21 cellular contexts compared by ENCODE assay signal in the genomic region with DNA sequence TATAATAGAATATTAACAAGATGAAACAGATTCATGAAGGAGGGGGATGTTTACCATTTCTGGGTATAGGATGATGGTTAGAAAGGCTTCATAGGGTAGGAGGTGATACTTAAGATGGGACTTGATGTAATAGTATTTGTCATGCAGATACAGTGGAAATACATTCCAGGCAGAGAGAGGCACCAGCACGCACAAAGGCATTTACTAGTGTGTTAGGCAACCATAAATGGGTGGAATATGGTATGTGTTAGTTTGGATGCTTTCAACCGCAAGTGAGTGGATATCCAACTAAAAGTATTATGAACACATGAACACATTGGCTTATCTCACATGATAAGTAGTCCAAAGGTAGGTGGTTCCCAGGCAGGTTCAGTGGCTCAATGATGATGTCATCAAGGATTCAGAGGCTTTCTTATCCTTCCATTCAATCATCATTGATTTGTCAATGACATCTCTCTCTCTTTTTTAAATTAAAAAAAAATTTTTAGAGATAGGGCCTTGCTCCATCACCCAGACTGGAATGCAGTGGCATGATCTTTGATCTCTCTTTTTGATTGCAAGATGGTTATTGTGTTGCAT.
"Had no signal": no experiment of that assay in that cellular context is flagged by ENCODE, and none has a peak within 500 bp of the region (broad histone marks: within the 10 kb centered on the region; RNA-seq: fewer than 3 reads in every experiment).

No MANE protein-coding gene starts in this region.

- ATAC-seq: activated CD8-positive, alpha-beta memory T cell treated with anti-CD3 and anti-CD28 coated beads, Interleukin-2, amount 10 ng/mL, durations not matched to agents 7 days and 5 days; foreskin keratinocyte; stimulated activated naive CD8-positive, alpha-beta T cell treated with anti-CD3 and anti-CD28 coated beads, Interleukin-15, Interleukin-2, amounts not matched to agents 100 U/mL and 50 U/mL, for 24 hours had no signal

- H3K4me1 ChIP-seq: colonic mucosa, esophagus squamous epithelium, foreskin keratinocyte, left ventricle myocardium inferior, tibial artery had no signal

- H3K36me3 Mint-ChIP-seq: activated CD4-positive, alpha-beta memory T cell treated with anti-CD3 and anti-CD28 coated beads for 36 hours; activated CD8-positive, alpha-beta memory T cell treated with anti-CD3 and anti-CD28 coated beads, Interleukin-2, amount 10 ng/mL, durations not matched to agents 7 days and 5 days; activated naive CD8-positive, alpha-beta T cell treated with anti-CD3 and anti-CD28 coated beads, Interleukin-2, amount 10 ng/mL, durations not matched to agents 7 days and 5 days had no signal

- H3K27ac Mint-ChIP-seq: activated B cell treated with CpG ODN at 0.5 μM for 24 hours; activated CD4-positive, alpha-beta memory T cell treated with anti-CD3 and anti-CD28 coated beads for 36 hours; activated CD8-positive, alpha-beta memory T cell treated with anti-CD3 and anti-CD28 coated beads, Interleukin-2, amount 10 ng/mL, durations not matched to agents 7 days and 5 days; activated naive CD8-positive, alpha-beta T cell treated with anti-CD3 and anti-CD28 coated beads, Interleukin-2, amount 10 ng/mL, durations not matched to agents 7 days and 5 days; progenitor cell of endocrine pancreas had no signal

- H3K9me3 ChIP-seq: colonic mucosa, esophagus squamous epithelium, left ventricle myocardium inferior, tibial artery had no signal

- H3K4me3 Mint-ChIP-seq: activated B cell treated with CpG ODN at 0.5 μM for 24 hours; activated CD4-positive, alpha-beta memory T cell treated with anti-CD3 and anti-CD28 coated beads for 36 hours; activated CD8-positive, alpha-beta memory T cell treated with anti-CD3 and anti-CD28 coated beads, Interleukin-2, amount 10 ng/mL, durations not matched to agents 7 days and 5 days; activated naive CD8-positive, alpha-beta T cell treated with anti-CD3 and anti-CD28 coated beads, Interleukin-2, amount 10 ng/mL, durations not matched to agents 7 days and 5 days; central memory CD8-positive, alpha-beta T cell had no signal

- H3K4me3 ChIP-seq: colonic mucosa, esophagus squamous epithelium, left ventricle myocardium inferior, tibial artery had no signal

- DNase-seq: activated B cell treated with CpG ODN at 0.5 μM for 24 hours; activated CD4-positive, alpha-beta memory T cell treated with anti-CD3 and anti-CD28 coated beads for 36 hours; activated CD4-positive, alpha-beta T cell treated with anti-CD3 and anti-CD28 coated beads for 4 hours; activated CD8-positive, alpha-beta memory T cell treated with anti-CD3 and anti-CD28 coated beads, Interleukin-2, amount 10 ng/mL, durations not matched to agents 7 days and 5 days; activated naive CD4-positive, alpha-beta T cell treated with Interleukin-2 at 50 U/mL for 16 hours; activated naive CD8-positive, alpha-beta T cell treated with anti-CD3 and anti-CD28 coated beads, Interleukin-2, amount 10 ng/mL, durations not matched to agents 7 days and 5 days; anterior cingulate cortex; colonic mucosa; esophagus squamous epithelium; glutamatergic neuron; left ventricle myocardium inferior; occipital lobe; stimulated activated naive CD8-positive, alpha-beta T cell treated with anti-CD3 and anti-CD28 coated beads, Interleukin-15, Interleukin-2, amounts not matched to agents 100 U/mL and 50 U/mL, for 24 hours; substantia nigra; T-helper 1 cell; T-helper 9 cell; tibial artery had no signal

- H3K27me3 Mint-ChIP-seq: activated B cell treated with CpG ODN at 0.5 μM for 24 hours; activated CD8-positive, alpha-beta memory T cell treated with anti-CD3 and anti-CD28 coated beads, Interleukin-2, amount 10 ng/mL, durations not matched to agents 7 days and 5 days; activated naive CD8-positive, alpha-beta T cell treated with anti-CD3 and anti-CD28 coated beads, Interleukin-2, amount 10 ng/mL, durations not matched to agents 7 days and 5 days; progenitor cell of endocrine pancreas had no signal

- H3K27me3 ChIP-seq: colonic mucosa, esophagus squamous epithelium, foreskin keratinocyte, tibial artery had no signal

- FAIRE-seq: urothelium cell line had no signal

- H3K4me1 Mint-ChIP-seq: activated B cell treated with CpG ODN at 0.5 μM for 24 hours; activated CD8-positive, alpha-beta memory T cell treated with anti-CD3 and anti-CD28 coated beads, Interleukin-2, amount 10 ng/mL, durations not matched to agents 7 days and 5 days; activated naive CD8-positive, alpha-beta T cell treated with anti-CD3 and anti-CD28 coated beads, Interleukin-2, amount 10 ng/mL, durations not matched to agents 7 days and 5 days; central memory CD8-positive, alpha-beta T cell had no signal

- H3K27ac ChIP-seq: colonic mucosa, esophagus squamous epithelium, foreskin keratinocyte, left ventricle myocardium inferior, tibial artery had no signal

- H3K36me3 ChIP-seq: colonic mucosa, esophagus squamous epithelium, left ventricle myocardium inferior, tibial artery had no signal

- H3K9me3 Mint-ChIP-seq: activated B cell treated with CpG ODN at 0.5 μM for 24 hours; activated CD4-positive, alpha-beta memory T cell treated with anti-CD3 and anti-CD28 coated beads for 36 hours; activated naive CD8-positive, alpha-beta T cell treated with anti-CD3 and anti-CD28 coated beads, Interleukin-2, amount 10 ng/mL, durations not matched to agents 7 days and 5 days; central memory CD8-positive, alpha-beta T cell had no signal
